Comparison of ENCODE assay signal across 1 cellular context in genomic region chr13:80217614-80218456, GRCh38.
TF ChIP-seq lines count a peak whose summit lies in the region.

No MANE protein-coding gene starts in this region.

TF ChIP-seq in IMR-90, 13 proteins besides CTCF, POLR2A, EP300 and RAD21 (continued from another document):
- no peak for TF ChIP-seq NFE2L2 (IDR thresholded peaks at IDR 0.05; ENCODE audit: low read depth, low read length)
- no peak for TF ChIP-seq FOS (IDR thresholded peaks at IDR 0.05; ENCODE audit: low read depth, low read length)
- TF ChIP-seq SMC3 (IDR thresholded peaks at IDR 0.05; ENCODE audit: low read depth, low read length): no peak
- TF ChIP-seq CHD1 (IDR thresholded peaks at IDR 0.05; ENCODE audit: low read depth, low read length): no peak
- TF ChIP-seq CEBPB (IDR thresholded peaks at IDR 0.05; ENCODE audit: low read depth, low read length): no peak
- TF ChIP-seq ELK1 (IDR thresholded peaks at IDR 0.05; ENCODE audit: borderline replicate concordance, low read depth, low read length): no peak
- no peak for TF ChIP-seq RCOR1 (IDR thresholded peaks at IDR 0.05; ENCODE audit: insufficient replicate concordance, low read length)
- no peak for TF ChIP-seq MXI1 (IDR thresholded peaks at IDR 0.05; ENCODE audit: borderline replicate concordance, low read depth, low read length)
- TF ChIP-seq BHLHE40 (IDR thresholded peaks at IDR 0.05; ENCODE audit: low read depth, low read length): no peak
- TF ChIP-seq USF2 (IDR thresholded peaks at IDR 0.05; ENCODE audit: low read depth, low read length): no peak
TF ChIP-seq in IMR-90: peak in this region for 0.
